ENCODE assay signal across 1 cellular context in genomic region chr14:99460793-99461192, GRCh38.
A peak's percentile ranks its signal among the peaks of the same experiment; 100 is the strongest.
TF ChIP-seq lines count a peak whose summit lies in the region.

No MANE protein-coding gene starts in this region.

TF ChIP-seq in K562, 482 proteins besides CTCF, POLR2A, EP300 and RAD21 (continues in another document):
- TF ChIP-seq HNRNPLL (IDR thresholded peaks at IDR 0.05; ENCODE audit: low read depth, low read length, poor library complexity, severe bottlenecking) (no peak), SP1 (CRISPR knock-in tag; IDR thresholded peaks at IDR 0.05) (no peak), ETV5 (CRISPR knock-in tag; IDR thresholded peaks at IDR 0.05; ENCODE audit: low read depth) (no peak), ETV1 (tag; conservative IDR thresholded peaks at IDR 0.05; ENCODE audit: low read depth) (no peak), HINFP (tag; conservative IDR thresholded peaks at IDR 0.05; ENCODE audit: low read depth) (no peak), THRB (CRISPR knock-in tag; conservative IDR thresholded peaks at IDR 0.05) (no peak), ATF1 (CRISPR knock-in tag; IDR thresholded peaks at IDR 0.05) (no peak), ATF1 (tag; IDR thresholded peaks at IDR 0.05) (peak; percentile 28; the same call in 1 of the 2 replicates), POLR3A (IDR thresholded peaks at IDR 0.05; ENCODE audit: borderline replicate concordance, extremely low read depth, insufficient read depth, insufficient read length) (no peak), CBFA2T3 (IDR thresholded peaks at IDR 0.05) (peak; percentile 56), SETDB1 (IDR thresholded peaks at IDR 0.05; ENCODE audit: low read length) (no peak), HMG20A (CRISPR knock-in tag; conservative IDR thresholded peaks at IDR 0.05) (no peak), GATA2 (CRISPR knock-in tag; IDR thresholded peaks at IDR 0.05) (peak; percentile 55), ZNF175 (CRISPR knock-in tag; IDR thresholded peaks at IDR 0.05; ENCODE audit: low read depth) (no peak), ADNP (tag; IDR thresholded peaks at IDR 0.05) (no peak), ZNF785 (CRISPR knock-in tag; IDR thresholded peaks at IDR 0.05) (no peak), TCF3 (CRISPR knock-in tag; IDR thresholded peaks at IDR 0.05) (no peak; the same call in 1 of the 2 replicates), ZKSCAN3 (CRISPR knock-in tag; IDR thresholded peaks at IDR 0.05) (no peak), HOXB6 (CRISPR knock-in tag; IDR thresholded peaks at IDR 0.05; ENCODE audit: borderline replicate concordance) (no peak), HOMEZ (CRISPR knock-in tag; IDR thresholded peaks at IDR 0.05) (no peak), ZNF449 (CRISPR knock-in tag; IDR thresholded peaks at IDR 0.05) (no peak), PRPF4 (IDR thresholded peaks at IDR 0.05; ENCODE audit: insufficient read depth, low read depth, low read length, poor library complexity, severe bottlenecking) (no peak), MTF1 (CRISPR knock-in tag; IDR thresholded peaks at IDR 0.05; ENCODE audit: borderline replicate concordance) (no peak), ZNF584 (CRISPR knock-in tag; IDR thresholded peaks at IDR 0.05; ENCODE audit: low read depth) (no peak), NUFIP1 (IDR thresholded peaks at IDR 0.05; ENCODE audit: partially characterized antibody) (no peak), SIX5 (IDR thresholded peaks at IDR 0.05; ENCODE audit: borderline replicate concordance in 1 of 2, insufficient read depth in 1 of 2, low read depth in 1 of 2, low read length in 2 of 2) (no peak), PATZ1 (CRISPR knock-in tag; IDR thresholded peaks at IDR 0.05; ENCODE audit: borderline replicate concordance) (no peak), SIN3A (IDR thresholded peaks at IDR 0.05; ENCODE audit: borderline replicate concordance in 2 of 2, control insufficient read depth in 1 of 2, low read depth in 2 of 2, low read length in 2 of 2) (no peak), HDAC1 (IDR thresholded peaks at IDR 0.05) (no peak), ELF2 (CRISPR knock-in tag; IDR thresholded peaks at IDR 0.05) (no peak), CREM (IDR thresholded peaks at IDR 0.05; ENCODE audit: low read depth) (peak; percentile 51; the same call in 1 of the 2 replicates), TARDBP (IDR thresholded peaks at IDR 0.05) (no peak), MAFF (IDR thresholded peaks at IDR 0.05; ENCODE audit: low read length) (no peak), HLTF (IDR thresholded peaks at IDR 0.05) (no peak), RCOR1 (IDR thresholded peaks at IDR 0.05; ENCODE audit: borderline replicate concordance in 1 of 2, low read depth in 2 of 2, low read length in 2 of 2) (peak in 1 of 2 experiments; percentile 75; a peak in 1 of 4 replicates), KDM4B (IDR thresholded peaks at IDR 0.05; ENCODE audit: borderline replicate concordance in 2 of 2, low read depth in 1 of 2) (no peak), ZKSCAN1 (IDR thresholded peaks at IDR 0.05; ENCODE audit: low read depth, low read length) (0 out of 2 replicates have a peak, but pooled peaks have one; percentile 26), ZNF444 (CRISPR knock-in tag; IDR thresholded peaks at IDR 0.05) (no peak), ZNF134 (CRISPR knock-in tag; conservative IDR thresholded peaks at IDR 0.05) (0 out of 2 replicates have a peak, but pooled peaks have one; percentile 47), E2F3 (CRISPR knock-in tag; IDR thresholded peaks at IDR 0.05) (no peak), BCLAF1 (IDR thresholded peaks at IDR 0.05; ENCODE audit: borderline replicate concordance in 1 of 2, control insufficient read depth in 1 of 2, low read depth in 2 of 2, low read length in 1 of 2) (no peak), IFI16 (CRISPR knock-in tag; IDR thresholded peaks at IDR 0.05) (no peak), TEAD4 (IDR thresholded peaks at IDR 0.05; ENCODE audit: low read length) (peak; percentile 54), TEAD4 (CRISPR knock-in tag; IDR thresholded peaks at IDR 0.05; ENCODE audit: borderline replicate concordance) (no peak), HEY1 (CRISPR knock-in tag; IDR thresholded peaks at IDR 0.05; ENCODE audit: borderline replicate concordance) (no peak), L3MBTL2 (IDR thresholded peaks at IDR 0.05) (no peak), HMG20B (CRISPR knock-in tag; IDR thresholded peaks at IDR 0.05) (no peak)
- TF ChIP-seq, protein P1, sequence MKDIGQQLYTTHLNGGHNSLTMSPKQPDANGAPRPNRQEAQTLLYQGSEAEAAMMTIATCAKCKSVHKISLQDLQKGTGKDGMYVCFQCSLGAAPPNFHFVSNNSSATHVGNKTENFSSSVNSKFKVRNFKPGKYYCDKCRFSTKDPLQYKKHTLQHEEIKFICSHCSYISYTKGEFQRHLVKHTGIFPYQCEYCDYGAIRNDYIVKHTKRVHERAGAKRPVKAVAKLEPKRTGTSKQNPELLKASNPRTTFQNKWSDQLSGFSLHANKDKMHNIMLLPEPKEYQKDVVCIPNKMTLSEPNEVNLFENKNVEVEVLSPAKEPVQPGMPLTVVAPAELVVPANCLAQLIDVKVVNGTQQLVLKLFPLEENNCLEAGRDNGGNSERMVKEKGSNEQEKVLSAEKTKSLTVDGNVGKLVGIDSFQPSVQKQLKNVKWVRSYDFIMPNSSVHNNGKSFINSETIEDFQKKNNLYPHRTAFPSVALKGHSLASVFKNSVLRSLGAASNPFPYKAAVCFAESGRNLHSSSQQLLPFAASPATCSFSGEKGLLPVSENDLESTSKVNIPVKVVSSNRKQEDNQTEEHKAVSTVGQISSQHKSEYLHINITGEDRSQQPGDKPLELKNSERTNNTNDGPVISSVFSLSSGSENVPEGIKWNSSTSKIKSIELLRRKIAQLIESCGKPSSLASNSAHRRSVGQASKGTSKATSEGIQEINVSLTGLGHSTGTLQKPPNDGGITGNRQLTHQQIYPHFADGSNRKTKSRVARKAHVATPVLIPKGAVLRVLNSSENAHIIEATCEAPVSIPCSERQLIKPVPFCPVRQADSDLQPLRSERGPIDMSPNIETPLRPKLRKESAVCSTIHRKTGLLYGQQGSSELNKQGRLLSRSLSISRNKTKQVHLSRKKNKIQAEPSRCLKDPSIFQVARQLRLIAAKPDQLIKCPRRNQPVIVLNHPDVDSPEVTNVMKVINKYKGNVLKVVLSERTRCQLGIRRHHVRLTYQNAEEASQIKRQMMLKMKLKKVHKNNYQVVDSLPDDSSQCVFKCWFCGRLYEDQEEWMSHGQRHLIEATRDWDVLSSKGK (CRISPR knock-in tag; IDR thresholded peaks at IDR 0.05), result no peak
- TF ChIP-seq, protein P2, sequence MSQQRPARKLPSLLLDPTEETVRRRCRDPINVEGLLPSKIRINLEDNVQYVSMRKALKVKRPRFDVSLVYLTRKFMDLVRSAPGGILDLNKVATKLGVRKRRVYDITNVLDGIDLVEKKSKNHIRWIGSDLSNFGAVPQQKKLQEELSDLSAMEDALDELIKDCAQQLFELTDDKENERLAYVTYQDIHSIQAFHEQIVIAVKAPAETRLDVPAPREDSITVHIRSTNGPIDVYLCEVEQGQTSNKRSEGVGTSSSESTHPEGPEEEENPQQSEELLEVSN (IDR thresholded peaks at IDR 0.05; ENCODE audit: borderline replicate concordance in 1 of 2, extremely low read depth in 1 of 2, insufficient read depth in 1 of 2, insufficient read length in 1 of 2, low read depth in 1 of 2, low read length in 1 of 2, poor library complexity in 1 of 2, severe bottlenecking in 1 of 2), result no peak
- TF ChIP-seq, protein P3, sequence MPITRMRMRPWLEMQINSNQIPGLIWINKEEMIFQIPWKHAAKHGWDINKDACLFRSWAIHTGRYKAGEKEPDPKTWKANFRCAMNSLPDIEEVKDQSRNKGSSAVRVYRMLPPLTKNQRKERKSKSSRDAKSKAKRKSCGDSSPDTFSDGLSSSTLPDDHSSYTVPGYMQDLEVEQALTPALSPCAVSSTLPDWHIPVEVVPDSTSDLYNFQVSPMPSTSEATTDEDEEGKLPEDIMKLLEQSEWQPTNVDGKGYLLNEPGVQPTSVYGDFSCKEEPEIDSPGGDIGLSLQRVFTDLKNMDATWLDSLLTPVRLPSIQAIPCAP (CRISPR knock-in tag; IDR thresholded peaks at IDR 0.05; ENCODE audit: borderline replicate concordance), result no peak
- TF ChIP-seq, protein P4, sequence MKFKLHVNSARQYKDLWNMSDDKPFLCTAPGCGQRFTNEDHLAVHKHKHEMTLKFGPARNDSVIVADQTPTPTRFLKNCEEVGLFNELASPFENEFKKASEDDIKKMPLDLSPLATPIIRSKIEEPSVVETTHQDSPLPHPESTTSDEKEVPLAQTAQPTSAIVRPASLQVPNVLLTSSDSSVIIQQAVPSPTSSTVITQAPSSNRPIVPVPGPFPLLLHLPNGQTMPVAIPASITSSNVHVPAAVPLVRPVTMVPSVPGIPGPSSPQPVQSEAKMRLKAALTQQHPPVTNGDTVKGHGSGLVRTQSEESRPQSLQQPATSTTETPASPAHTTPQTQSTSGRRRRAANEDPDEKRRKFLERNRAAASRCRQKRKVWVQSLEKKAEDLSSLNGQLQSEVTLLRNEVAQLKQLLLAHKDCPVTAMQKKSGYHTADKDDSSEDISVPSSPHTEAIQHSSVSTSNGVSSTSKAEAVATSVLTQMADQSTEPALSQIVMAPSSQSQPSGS (CRISPR knock-in tag; IDR thresholded peaks at IDR 0.05), result no peak
